In the genomic region with DNA sequence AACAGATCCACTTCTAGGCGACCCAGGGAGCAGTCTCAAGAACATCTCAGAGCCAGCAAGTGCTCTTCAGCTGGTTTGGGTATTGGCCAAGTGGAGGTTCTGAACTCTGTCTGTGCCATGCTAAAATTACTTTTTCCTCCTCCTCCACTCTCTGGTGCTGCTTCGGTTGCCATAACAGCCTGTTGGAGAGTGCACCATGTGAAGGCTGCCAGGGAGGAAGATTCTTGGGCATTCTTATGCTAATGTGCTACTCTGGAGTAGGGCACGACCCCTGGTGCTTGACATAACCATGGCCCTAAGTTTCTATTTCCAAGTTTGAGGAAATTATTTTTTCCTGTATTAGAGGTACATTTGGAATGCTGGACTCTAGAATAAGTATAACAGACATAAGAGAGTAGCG, we compare ENCODE assay signal across 3 cellular contexts.
A peak's percentile ranks its signal among the peaks of the same experiment; 100 is the strongest.
TF ChIP-seq lines count a peak whose summit lies in the region.

No MANE protein-coding gene starts in this region.

TF ChIP-seq in SK-N-SH treated with all-trans-retinoic acid at 6 μM for 48 hours, 23 proteins besides CTCF, POLR2A, EP300 and RAD21:
- TF ChIP-seq SNAI2 (CRISPR knock-in tag; IDR thresholded peaks at IDR 0.05), result no peak
- TF ChIP-seq, protein P1, sequence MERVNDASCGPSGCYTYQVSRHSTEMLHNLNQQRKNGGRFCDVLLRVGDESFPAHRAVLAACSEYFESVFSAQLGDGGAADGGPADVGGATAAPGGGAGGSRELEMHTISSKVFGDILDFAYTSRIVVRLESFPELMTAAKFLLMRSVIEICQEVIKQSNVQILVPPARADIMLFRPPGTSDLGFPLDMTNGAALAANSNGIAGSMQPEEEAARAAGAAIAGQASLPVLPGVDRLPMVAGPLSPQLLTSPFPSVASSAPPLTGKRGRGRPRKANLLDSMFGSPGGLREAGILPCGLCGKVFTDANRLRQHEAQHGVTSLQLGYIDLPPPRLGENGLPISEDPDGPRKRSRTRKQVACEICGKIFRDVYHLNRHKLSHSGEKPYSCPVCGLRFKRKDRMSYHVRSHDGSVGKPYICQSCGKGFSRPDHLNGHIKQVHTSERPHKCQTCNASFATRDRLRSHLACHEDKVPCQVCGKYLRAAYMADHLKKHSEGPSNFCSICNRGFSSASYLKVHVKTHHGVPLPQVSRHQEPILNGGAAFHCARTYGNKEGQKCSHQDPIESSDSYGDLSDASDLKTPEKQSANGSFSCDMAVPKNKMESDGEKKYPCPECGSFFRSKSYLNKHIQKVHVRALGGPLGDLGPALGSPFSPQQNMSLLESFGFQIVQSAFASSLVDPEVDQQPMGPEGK (CRISPR knock-in tag; IDR thresholded peaks at IDR 0.05; ENCODE audit: borderline replicate concordance), result no peak
- no peak for TF ChIP-seq ZFP30 (CRISPR knock-in tag; IDR thresholded peaks at IDR 0.05)
- no peak for TF ChIP-seq ZNF70 (CRISPR knock-in tag; IDR thresholded peaks at IDR 0.05)
- TF ChIP-seq, protein P2, sequence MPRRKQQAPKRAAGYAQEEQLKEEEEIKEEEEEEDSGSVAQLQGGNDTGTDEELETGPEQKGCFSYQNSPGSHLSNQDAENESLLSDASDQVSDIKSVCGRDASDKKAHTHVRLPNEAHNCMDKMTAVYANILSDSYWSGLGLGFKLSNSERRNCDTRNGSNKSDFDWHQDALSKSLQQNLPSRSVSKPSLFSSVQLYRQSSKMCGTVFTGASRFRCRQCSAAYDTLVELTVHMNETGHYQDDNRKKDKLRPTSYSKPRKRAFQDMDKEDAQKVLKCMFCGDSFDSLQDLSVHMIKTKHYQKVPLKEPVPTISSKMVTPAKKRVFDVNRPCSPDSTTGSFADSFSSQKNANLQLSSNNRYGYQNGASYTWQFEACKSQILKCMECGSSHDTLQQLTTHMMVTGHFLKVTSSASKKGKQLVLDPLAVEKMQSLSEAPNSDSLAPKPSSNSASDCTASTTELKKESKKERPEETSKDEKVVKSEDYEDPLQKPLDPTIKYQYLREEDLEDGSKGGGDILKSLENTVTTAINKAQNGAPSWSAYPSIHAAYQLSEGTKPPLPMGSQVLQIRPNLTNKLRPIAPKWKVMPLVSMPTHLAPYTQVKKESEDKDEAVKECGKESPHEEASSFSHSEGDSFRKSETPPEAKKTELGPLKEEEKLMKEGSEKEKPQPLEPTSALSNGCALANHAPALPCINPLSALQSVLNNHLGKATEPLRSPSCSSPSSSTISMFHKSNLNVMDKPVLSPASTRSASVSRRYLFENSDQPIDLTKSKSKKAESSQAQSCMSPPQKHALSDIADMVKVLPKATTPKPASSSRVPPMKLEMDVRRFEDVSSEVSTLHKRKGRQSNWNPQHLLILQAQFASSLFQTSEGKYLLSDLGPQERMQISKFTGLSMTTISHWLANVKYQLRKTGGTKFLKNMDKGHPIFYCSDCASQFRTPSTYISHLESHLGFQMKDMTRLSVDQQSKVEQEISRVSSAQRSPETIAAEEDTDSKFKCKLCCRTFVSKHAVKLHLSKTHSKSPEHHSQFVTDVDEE (CRISPR knock-in tag; IDR thresholded peaks at IDR 0.05), result no peak
- no peak for TF ChIP-seq ZNF8 (CRISPR knock-in tag; IDR thresholded peaks at IDR 0.05)
- no peak for TF ChIP-seq TCF4 (CRISPR knock-in tag; IDR thresholded peaks at IDR 0.05; ENCODE audit: borderline replicate concordance)

TF ChIP-seq in SK-N-SH, 30 proteins besides CTCF, POLR2A, EP300 and RAD21:
- TF ChIP-seq NRF1 (IDR thresholded peaks at IDR 0.05; ENCODE audit: low read depth, low read length), result no peak
- TF ChIP-seq, protein P3, sequence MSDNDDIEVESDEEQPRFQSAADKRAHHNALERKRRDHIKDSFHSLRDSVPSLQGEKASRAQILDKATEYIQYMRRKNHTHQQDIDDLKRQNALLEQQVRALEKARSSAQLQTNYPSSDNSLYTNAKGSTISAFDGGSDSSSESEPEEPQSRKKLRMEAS (IDR thresholded peaks at IDR 0.05; ENCODE audit: low read depth), result no peak
- no peak for TF ChIP-seq POLR2AphosphoS5 (IDR thresholded peaks at IDR 0.05; ENCODE audit: low read depth, low read length)
- no peak for TF ChIP-seq CHD2 (IDR thresholded peaks at IDR 0.05; ENCODE audit: low read length, partially characterized antibody)
- TF ChIP-seq FOSL2 (IDR thresholded peaks at IDR 0.05; ENCODE audit: borderline replicate concordance, low read depth), result no peak
- TF ChIP-seq, protein P4, sequence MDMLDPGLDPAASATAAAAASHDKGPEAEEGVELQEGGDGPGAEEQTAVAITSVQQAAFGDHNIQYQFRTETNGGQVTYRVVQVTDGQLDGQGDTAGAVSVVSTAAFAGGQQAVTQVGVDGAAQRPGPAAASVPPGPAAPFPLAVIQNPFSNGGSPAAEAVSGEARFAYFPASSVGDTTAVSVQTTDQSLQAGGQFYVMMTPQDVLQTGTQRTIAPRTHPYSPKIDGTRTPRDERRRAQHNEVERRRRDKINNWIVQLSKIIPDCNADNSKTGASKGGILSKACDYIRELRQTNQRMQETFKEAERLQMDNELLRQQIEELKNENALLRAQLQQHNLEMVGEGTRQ (IDR thresholded peaks at IDR 0.05; ENCODE audit: borderline replicate concordance, low read depth, low read length), result no peak
- no peak for TF ChIP-seq TEAD4 (IDR thresholded peaks at IDR 0.05; ENCODE audit: borderline replicate concordance, insufficient read depth)
- TF ChIP-seq SMC3 (IDR thresholded peaks at IDR 0.05; ENCODE audit: low read depth, low read length), result no peak

TF ChIP-seq in H1, 55 proteins besides CTCF, POLR2A, EP300 and RAD21:
- TF ChIP-seq SIRT6 (IDR thresholded peaks at IDR 0.05; ENCODE audit: low read length) (no peak), SP1 (IDR thresholded peaks at IDR 0.05; ENCODE audit: low read depth, low read length) (no peak), BACH1 (IDR thresholded peaks at IDR 0.05; ENCODE audit: low read length) (no peak), CBX8 (IDR thresholded peaks at IDR 0.05; ENCODE audit: borderline replicate concordance, low read depth, low read length) (no peak), BCL11A (IDR thresholded peaks at IDR 0.05; ENCODE audit: low read depth in 2 of 2, low read length in 2 of 2) (no peak), SIN3A (conservative IDR thresholded peaks at IDR 0.05 in 1 of 2, IDR thresholded peaks at IDR 0.05 in 1 of 2; ENCODE audit: low read depth in 1 of 2, low read length in 2 of 2) (peak in 1 of 2 experiments; percentile 58; a peak in 1 of 4 replicates), TAF1 (IDR thresholded peaks at IDR 0.05; ENCODE audit: low read depth, low read length) (no peak), PHF8 (conservative IDR thresholded peaks at IDR 0.05; ENCODE audit: low read depth, low read length) (no peak), CHD1 (IDR thresholded peaks at IDR 0.05; ENCODE audit: low read depth, low read length) (no peak), RXRA (IDR thresholded peaks at IDR 0.05; ENCODE audit: insufficient read depth, low read depth, low read length) (no peak), CREB1 (IDR thresholded peaks at IDR 0.05) (no peak), HDAC2 (IDR thresholded peaks at IDR 0.05; ENCODE audit: borderline replicate concordance in 1 of 2, low read depth in 2 of 2, low read length in 2 of 2) (peak in 1 of 2 experiments; percentile 79; a peak in 1 of 4 replicates), KDM4A (IDR thresholded peaks at IDR 0.05; ENCODE audit: low read depth, low read length, severe bottlenecking) (no peak), CHD2 (IDR thresholded peaks at IDR 0.05; ENCODE audit: low read length) (no peak), MAFK (IDR thresholded peaks at IDR 0.05; ENCODE audit: low read depth, low read length) (no peak), KDM5A (IDR thresholded peaks at IDR 0.05; ENCODE audit: low read length) (no peak), EGR1 (IDR thresholded peaks at IDR 0.05; ENCODE audit: borderline replicate concordance, low read depth, low read length) (no peak), FOSL1 (IDR thresholded peaks at IDR 0.05; ENCODE audit: insufficient read depth, low read depth, low read length) (no peak), POU5F1 (IDR thresholded peaks at IDR 0.05; ENCODE audit: low read depth, low read length) (peak; percentile 67; the same call in 1 of the 2 replicates), CBX5 (IDR thresholded peaks at IDR 0.05; ENCODE audit: low read depth, low read length) (no peak), TCF12 (IDR thresholded peaks at IDR 0.05; ENCODE audit: low read depth, low read length) (no peak), JUN (IDR thresholded peaks at IDR 0.05; ENCODE audit: low read depth, low read length) (no peak), GABPA (IDR thresholded peaks at IDR 0.05; ENCODE audit: borderline replicate concordance, insufficient read depth, low read length) (no peak), NANOG (IDR thresholded peaks at IDR 0.05; ENCODE audit: insufficient read depth, low read depth, low read length, poor library complexity, severe bottlenecking) (peak; percentile 56), HDAC6 (IDR thresholded peaks at IDR 0.05; ENCODE audit: low read depth, low read length) (no peak), TEAD4 (IDR thresholded peaks at IDR 0.05; ENCODE audit: low read depth, low read length) (peak; percentile 73; the same call in 1 of the 2 replicates), SIX5 (IDR thresholded peaks at IDR 0.05; ENCODE audit: low read depth, low read length) (no peak), JUND (IDR thresholded peaks at IDR 0.05; ENCODE audit: low read length) (no peak), YY1 (IDR thresholded peaks at IDR 0.05; ENCODE audit: low read depth, low read length) (no peak), NRF1 (IDR thresholded peaks at IDR 0.05; ENCODE audit: low read depth, low read length) (no peak), KDM1A (IDR thresholded peaks at IDR 0.05; ENCODE audit: borderline replicate concordance, low read length) (no peak), ASH2L (IDR thresholded peaks at IDR 0.05; ENCODE audit: low read length) (no peak), ZNF274 (IDR thresholded peaks at IDR 0.05; ENCODE audit: borderline replicate concordance, extremely low read depth, low read length) (no peak), SRF (IDR thresholded peaks at IDR 0.05; ENCODE audit: low read depth, low read length) (no peak), SUZ12 (IDR thresholded peaks at IDR 0.05; ENCODE audit: low read length) (no peak), RFX5 (IDR thresholded peaks at IDR 0.05; ENCODE audit: borderline replicate concordance, low read depth, low read length) (no peak), RNF2 (IDR thresholded peaks at IDR 0.05; ENCODE audit: borderline replicate concordance, low read depth, low read length, missing control alignments, poor library complexity, severe bottlenecking) (no peak), BRCA1 (IDR thresholded peaks at IDR 0.05; ENCODE audit: low read depth, low read length) (no peak)
- TF ChIP-seq, protein P5, sequence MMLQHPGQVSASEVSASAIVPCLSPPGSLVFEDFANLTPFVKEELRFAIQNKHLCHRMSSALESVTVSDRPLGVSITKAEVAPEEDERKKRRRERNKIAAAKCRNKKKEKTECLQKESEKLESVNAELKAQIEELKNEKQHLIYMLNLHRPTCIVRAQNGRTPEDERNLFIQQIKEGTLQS (IDR thresholded peaks at IDR 0.05; ENCODE audit: insufficient read depth, low read depth, low read length), result no peak
- TF ChIP-seq, protein P4 (IDR thresholded peaks at IDR 0.05; ENCODE audit: low read length), result no peak
- TF ChIP-seq, protein P6, sequence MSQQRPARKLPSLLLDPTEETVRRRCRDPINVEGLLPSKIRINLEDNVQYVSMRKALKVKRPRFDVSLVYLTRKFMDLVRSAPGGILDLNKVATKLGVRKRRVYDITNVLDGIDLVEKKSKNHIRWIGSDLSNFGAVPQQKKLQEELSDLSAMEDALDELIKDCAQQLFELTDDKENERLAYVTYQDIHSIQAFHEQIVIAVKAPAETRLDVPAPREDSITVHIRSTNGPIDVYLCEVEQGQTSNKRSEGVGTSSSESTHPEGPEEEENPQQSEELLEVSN (IDR thresholded peaks at IDR 0.05), result no peak
